In the genomic region with DNA sequence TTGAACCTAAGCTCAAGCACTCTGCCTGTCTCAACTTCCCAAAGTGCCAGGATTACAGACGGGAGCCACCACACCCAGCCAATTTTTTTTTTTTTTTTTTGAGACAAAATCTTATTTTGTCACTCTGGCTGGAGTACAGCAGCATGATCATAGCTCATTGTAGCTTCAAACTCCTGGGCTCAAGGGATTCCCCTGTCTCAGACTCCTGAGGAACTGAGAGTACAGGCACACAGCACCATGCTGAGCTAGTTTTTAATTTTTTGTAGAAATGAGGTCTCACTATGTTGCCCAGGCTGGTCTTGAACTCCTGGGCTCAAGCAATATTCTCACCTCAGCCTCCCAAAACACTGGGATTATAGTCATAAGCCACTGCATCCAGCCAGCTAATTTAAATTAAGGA, we compare ENCODE assay signal across 15 cellular contexts. TPM values are rescaled to one million over a fixed set of nuclear protein-coding genes. Genes with fewer than 3 reads are reported as not detected.
DNase-seq lines count a peak whose midpoint lies in the region; ATAC-seq, FAIRE-seq and TF ChIP-seq lines count a peak whose summit lies in the region.
"Had no signal": no experiment of that assay in that cellular context is flagged by ENCODE, and none has a peak within 500 bp of the region (broad histone marks: within the 10 kb centered on the region; RNA-seq: fewer than 3 reads in every experiment).

No MANE protein-coding gene starts in this region.

- H3K36me3 Mint-ChIP-seq in memory B cell: peaks cover 9% of the 10 kb centered on the region
- H3K36me3 Mint-ChIP-seq in mesothelial cell of epicardium: peaks cover 4% of the 10 kb centered on the region
- H3K36me3 Mint-ChIP-seq in neural progenitor cell: peaks cover 2% of the 10 kb centered on the region

- TF ChIP-seq EP300 in gastroesophageal sphincter (IDR thresholded peaks at IDR 0.05): no peak

- no peak for FAIRE-seq in GM12891 (lab: Jason Lieb, UNC)
- FAIRE-seq: K562 had no signal

- H2AFZ ChIP-seq in neural progenitor cell (replicated peaks): no peak overlapping the region
- H2AFZ ChIP-seq: GM23248, PC-9 had no signal

- H3K9ac ChIP-seq in neural progenitor cell: no peak overlapping the region
- H3K9ac ChIP-seq: GM23248 had no signal

- H3K4me1 Mint-ChIP-seq in memory B cell: peaks cover 6% of the 10 kb centered on the region
- H3K4me1 Mint-ChIP-seq in mesothelial cell of epicardium: peaks cover 13% of the 10 kb centered on the region
- no peaks in the 10 kb centered on the region for H3K4me1 Mint-ChIP-seq in neural progenitor cell

- H3K4me3 Mint-ChIP-seq in memory B cell: no peak overlapping the region
- no peak overlapping the region for H3K4me3 Mint-ChIP-seq in mesothelial cell of epicardium
- no peak overlapping the region for H3K4me3 Mint-ChIP-seq in neural progenitor cell

- TF ChIP-seq POLR2A in GM12891 (IDR thresholded peaks at IDR 0.05; ENCODE audit: low read depth, low read length) (no peak), gastroesophageal sphincter (IDR thresholded peaks at IDR 0.05) (no peak)

- no peak for DNase-seq in GM12891 (ENCODE audit: insufficient read length, low spot score)
- no peak for DNase-seq in memory B cell (ENCODE audit: low spot score in 2 of 2)
- no peak for DNase-seq in G401 (ENCODE audit: low spot score)
- DNase-seq in mesothelial cell of epicardium (ENCODE audit: low spot score in 2 of 2, unreplicated experiment in 2 of 2): no peak
- no peak for DNase-seq in neural progenitor cell (ENCODE audit: low spot score)
- DNase-seq: C1 segment of cervical spinal cord, GM23248, NCI-H1092 treated with DMSO at 0.1 percent for 48 hours, NCI-H1694 treated with DMSO at 0.1 percent for 48 hours, PC-9, T-helper 1 cell had no signal

- H3K4me1 ChIP-seq in gastroesophageal sphincter (no peaks in the 10 kb centered on the region), neural progenitor cell (no peaks in the 10 kb centered on the region)

- H3K27me3 Mint-ChIP-seq in memory B cell (peaks cover 1% of the 10 kb centered on the region), mesothelial cell of epicardium (ENCODE audit: low read depth) (no peaks in the 10 kb centered on the region), neural progenitor cell (ENCODE audit: insufficient read depth, low read depth) (peaks cover 5% of the 10 kb centered on the region)

- no peak overlapping the region for H3K4me2 ChIP-seq in neural progenitor cell
- H3K4me2 ChIP-seq: PC-9 had no signal

- H3K9me3 ChIP-seq in gastroesophageal sphincter (no peaks in the 10 kb centered on the region), neural progenitor cell (ENCODE audit: low read depth) (no peaks in the 10 kb centered on the region)

- H3K27ac ChIP-seq in gastroesophageal sphincter: no peak overlapping the region
- no peak overlapping the region for H3K27ac ChIP-seq in neural progenitor cell
- H3K27ac ChIP-seq: GM23248, PC-9 had no signal

- H3K27ac Mint-ChIP-seq in memory B cell (no peak overlapping the region), mesothelial cell of epicardium (no peak overlapping the region), neural progenitor cell (no peak overlapping the region)

- no peaks in the 10 kb centered on the region for H3F3A ChIP-seq in neural progenitor cell (ENCODE audit: low read depth)

- H3K9me3 Mint-ChIP-seq in memory B cell (peaks cover 3% of the 10 kb centered on the region), mesothelial cell of epicardium (peaks cover 9% of the 10 kb centered on the region), neural progenitor cell (no peaks in the 10 kb centered on the region)

- H4K20me1 ChIP-seq in neural progenitor cell (ENCODE audit: low read depth): no peaks in the 10 kb centered on the region

- H3K4me3 ChIP-seq in gastroesophageal sphincter: no peak overlapping the region
- no peak overlapping the region for H3K4me3 ChIP-seq in neural progenitor cell
- H3K4me3 ChIP-seq: GM23248, K562, PC-9 had no signal

- in situ Hi-C loops in G401 (cut with HindIII; ENCODE audit: low sequenced_read_pairs): no loop called here

- 71 to 100% methylated on average over 1 of the region's 1 CpG for WGBS in gastroesophageal sphincter (ENCODE audit: low coverage in 1 of 2), 2 donors

- no peaks in the 10 kb centered on the region for H3K27me3 ChIP-seq in gastroesophageal sphincter
- no peaks in the 10 kb centered on the region for H3K27me3 ChIP-seq in neural progenitor cell

- H3K36me3 ChIP-seq in gastroesophageal sphincter (no peaks in the 10 kb centered on the region), neural progenitor cell (no peaks in the 10 kb centered on the region)

- H3K79me2 ChIP-seq in neural progenitor cell (ENCODE audit: low read depth): no peaks in the 10 kb centered on the region

- TF ChIP-seq CTCF in mesothelial cell of epicardium (IDR thresholded peaks at IDR 0.05; ENCODE audit: unreplicated experiment) (no peak), gastroesophageal sphincter (IDR thresholded peaks at IDR 0.05) (no peak), neural progenitor cell (IDR thresholded peaks at IDR 0.05) (no peak)

- peak; percentile 57 for ATAC-seq in GM21529 (IDR thresholded peaks at IDR 0.05; ENCODE audit: unreplicated experiment)
- peak; percentile 70 for ATAC-seq in HG02885 (IDR thresholded peaks at IDR 0.05; ENCODE audit: poor library complexity, unreplicated experiment)
- peak; percentile 57 for ATAC-seq in memory B cell (ENCODE audit: low read depth)
- no peak for ATAC-seq in gastroesophageal sphincter
- ATAC-seq: K562 had no signal

TF ChIP-seq in GM12891, 5 proteins besides CTCF, POLR2A, EP300 and RAD21:
- TF ChIP-seq POLR2AphosphoS5 (IDR thresholded peaks at IDR 0.05; ENCODE audit: low read depth, low read length) (no peak), SPI1 (IDR thresholded peaks at IDR 0.05; ENCODE audit: low read depth, low read length) (peak; percentile 74), TAF1 (IDR thresholded peaks at IDR 0.05; ENCODE audit: low read depth, low read length) (no peak), POU2F2 (IDR thresholded peaks at IDR 0.05; ENCODE audit: low read depth, low read length) (no peak), PAX5 (IDR thresholded peaks at IDR 0.05; ENCODE audit: insufficient read depth, low read length, severe bottlenecking) (no peak)

RNA-seq across cellular contexts. Expression of gene SUCLG2, which starts 36.8 kb away (rescaled TPM):
- 34.4 TPM for polyA plus RNA-seq in GM12891 (2012; ENCODE audit: low read depth, missing spikeins)
- 74.4 and 104 TPM in 2 replicates for total RNA-seq in G401 (2014; rRNA removed; shearing (Covaris generic))
- total RNA-seq in mesothelial cell of epicardium (35.0 to 35.9 TPM (median 35.2 TPM) in 3 replicates), gastroesophageal sphincter (10 to 100 TPM; 53.3 to 79.4 (median 69.8) TPM), neural progenitor cell (ENCODE audit: low replicate concordance) (45.3 and 63.6 TPM in 2 replicates)
